8 cellular contexts compared by ENCODE assay signal in the genomic region with DNA sequence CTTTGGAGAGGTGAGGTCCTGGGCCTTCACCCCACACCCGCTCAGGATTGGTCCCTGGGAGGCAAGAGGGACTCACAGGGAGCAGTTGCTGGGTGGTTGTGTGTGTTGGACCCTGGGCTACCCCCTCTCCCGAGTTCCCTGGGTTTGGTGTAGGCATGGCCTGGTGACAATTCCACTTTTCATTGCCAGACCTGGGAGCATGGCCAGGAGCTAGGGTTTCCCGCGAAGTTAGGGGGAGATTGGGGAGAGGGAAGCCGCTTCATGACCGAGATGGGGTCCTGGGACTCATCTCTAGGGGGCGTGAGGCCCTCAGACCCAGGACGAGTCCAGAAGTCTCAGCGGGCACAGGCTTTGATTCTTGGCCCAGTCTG. TPM values are rescaled to one million over a fixed set of nuclear protein-coding genes. Genes with fewer than 3 reads are reported as not detected.
DNase-seq lines count a peak whose midpoint lies in the region; ATAC-seq and TF ChIP-seq lines count a peak whose summit lies in the region.

No MANE protein-coding gene starts in this region.

- H3K4me2 ChIP-seq in OCI-LY3 (ENCODE audit: low read length), result peak overlapping the region; percentile 99

- H3K79me2 ChIP-seq in OCI-LY3 (ENCODE audit: low read length), result peaks cover 42% of the 10 kb centered on the region

- H3K9me3 Mint-ChIP-seq in Calu3 (ENCODE audit: low read depth, unreplicated experiment), result no peaks in the 10 kb centered on the region

- no peaks in the 10 kb centered on the region for H3K27me3 ChIP-seq in OCI-LY3 (ENCODE audit: low read depth, low read length)
- H3K27me3 ChIP-seq in prostate gland (replicated peaks; ENCODE audit: insufficient read depth), result no peaks in the 10 kb centered on the region

- no peak overlapping the region for H3K27ac Mint-ChIP-seq in Calu3 (ENCODE audit: unreplicated experiment)

- peaks cover 12% of the 10 kb centered on the region for H3K36me3 Mint-ChIP-seq in Calu3 (ENCODE audit: insufficient read depth, unreplicated experiment)

- H3K27ac ChIP-seq in OCI-LY3 (ENCODE audit: low read length) (peak overlapping the region; percentile 42), prostate gland (peak overlapping the region; percentile 57 to 59)

- DNase-seq in fibroblast of the aortic adventitia (ENCODE audit: low read depth) (no peak), prostate gland (ENCODE audit: low spot score) (no peak), anterior cingulate cortex (lab: John Stamatoyannopoulos, UW) (no peak), retina (no peak), Calu3 (no peak)

- whole genome bisulfite sequencing in prostate gland, result 32% methylated on average over 8 of the region's 9 CpGs

- H2AFZ ChIP-seq in OCI-LY3 (ENCODE audit: low read depth, low read length), result no peak overlapping the region

- H3K4me1 ChIP-seq in ES-I3 (ENCODE audit: insufficient read depth, low read length) (peaks cover 20% of the 10 kb centered on the region), OCI-LY3 (ENCODE audit: low read length) (peaks cover 24% of the 10 kb centered on the region), prostate gland (replicated peaks) (no peaks in the 10 kb centered on the region)

- H4K20me1 ChIP-seq in OCI-LY3 (ENCODE audit: insufficient read depth, low read length), result peaks cover 7% of the 10 kb centered on the region; the same call in 1 of the 2 replicates

- CTCF ChIA-PET in Calu3 (lab: Charles Lee), result interaction anchor here (0.6 kb wide), 1 partner anchor 17 kb away, joined by 4 read pairs; no protein-coding TSS in a partner anchor

- no peak for TF ChIP-seq POLR2A in prostate gland (IDR thresholded peaks at IDR 0.05)

- no peak for ATAC-seq in HG03565 (IDR thresholded peaks at IDR 0.05; ENCODE audit: unreplicated experiment)

- no peak overlapping the region for H3K4me3 Mint-ChIP-seq in Calu3 (ENCODE audit: low read depth, unreplicated experiment)

- H3K4me1 Mint-ChIP-seq in Calu3 (ENCODE audit: low read depth, unreplicated experiment), result peaks cover 23% of the 10 kb centered on the region

- no TSS peak for BruUV-seq in Calu3 (replicated peaks; lab: Mats Ljungman, UMichigan)

- no peaks in the 10 kb centered on the region for H3K9me3 ChIP-seq in ES-I3 (ENCODE audit: control insufficient read depth, insufficient read depth, low read length)
- H3K9me3 ChIP-seq in OCI-LY3 (ENCODE audit: insufficient read depth, low read length), result no peaks in the 10 kb centered on the region
- no peaks in the 10 kb centered on the region for H3K9me3 ChIP-seq in prostate gland

- peaks cover 64% of the 10 kb centered on the region for H3K27me3 Mint-ChIP-seq in Calu3 (ENCODE audit: unreplicated experiment)

- TF ChIP-seq CTCF in OCI-LY3 (IDR thresholded peaks at IDR 0.05; ENCODE audit: low read depth, low read length) (peak; percentile 43), fibroblast of the aortic adventitia (IDR thresholded peaks at IDR 0.05; ENCODE audit: insufficient read depth, low read length) (no peak), prostate gland (IDR thresholded peaks at IDR 0.05) (no peak), Calu3 (IDR thresholded peaks at IDR 0.05; ENCODE audit: unreplicated experiment) (no peak)

- no peaks in the 10 kb centered on the region for H3K36me3 ChIP-seq in ES-I3 (ENCODE audit: insufficient read depth, low read length)
- H3K36me3 ChIP-seq in OCI-LY3 (replicated peaks; ENCODE audit: low read depth, low read length), result peaks cover 4% of the 10 kb centered on the region
- no peaks in the 10 kb centered on the region for H3K36me3 ChIP-seq in prostate gland

- intact Hi-C loops in prostate gland (cut with DNase I) (no loop called here), Calu3 (cut with micrococcal nuclease; ENCODE audit: unreplicated experiment) (no loop called here)

- H3K4me3 ChIP-seq in OCI-LY3 (ENCODE audit: low read length) (peak overlapping the region; percentile 97), fibroblast of the aortic adventitia (ENCODE audit: low read depth, low read length) (peak overlapping the region; percentile 22), prostate gland (peak overlapping the region; percentile 49 to 54)

- H3K9ac ChIP-seq in ES-I3 (ENCODE audit: low read depth, low read length), result peak overlapping the region; percentile 82
- H3K9ac ChIP-seq in OCI-LY3 (ENCODE audit: low read length), result peak overlapping the region; percentile 93

RNA-seq across cellular contexts. Expression of a gene that starts 0.6 kb away (rescaled TPM):
- total RNA-seq in fibroblast of the aortic adventitia (ENCODE audit: low replicate concordance) (0.16 and 0.18 TPM in 2 replicates), prostate gland (10 to 100 TPM in 1 of 2 donors, 1 to 10 TPM in 1; 6.6 to 12.4 TPM), Calu3 (2022) (0.38 and 1.5 TPM in 2 replicates)

RNA-seq across cellular contexts. Expression of a gene that starts 37.7 kb away (rescaled TPM):
- not detected in 2 replicates for total RNA-seq in fibroblast of the aortic adventitia (ENCODE audit: low replicate concordance)
- total RNA-seq in prostate gland, result not detected
- not detected in 2 replicates for total RNA-seq in Calu3 (2022)

Comparison
In these comparisons a context has a peak if more than half of its experiments do, and no peak if none do; other contexts are left out.
1. H3K4me3 ChIP-seq: peak in every context shown above with its lines; median percentile 97 in OCI-LY3; 52 in prostate gland; 22 in fibroblast of the aortic adventitia.